ENCODE assay signal across 18 cellular contexts in the genomic region with DNA sequence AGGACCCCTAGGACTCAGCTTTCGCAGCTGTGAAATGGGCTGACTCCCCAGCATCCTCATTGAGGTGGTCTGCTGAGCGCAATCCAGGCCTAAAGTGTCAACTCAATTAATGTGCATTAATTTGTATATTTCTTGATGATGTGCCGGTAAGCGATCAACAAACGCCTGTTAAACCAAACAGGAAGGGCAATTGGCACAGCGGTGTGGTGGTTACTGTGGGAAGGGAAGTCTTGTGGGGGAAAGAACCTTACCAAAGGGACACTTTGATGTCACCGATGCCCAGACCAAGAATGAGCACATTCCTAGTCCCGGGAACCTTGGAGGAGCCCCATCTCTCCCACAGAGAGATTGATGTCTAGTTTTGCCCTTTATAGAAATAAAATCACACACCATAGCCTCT. TPM values are rescaled to one million over a fixed set of nuclear protein-coding genes. Genes with fewer than 3 reads are reported as not detected.
DNase-seq lines count a peak whose midpoint lies in the region; ATAC-seq and TF ChIP-seq lines count a peak whose summit lies in the region.
"Had no signal": no experiment of that assay in that cellular context is flagged by ENCODE, and none has a peak within 500 bp of the region (broad histone marks: within the 10 kb centered on the region; RNA-seq: fewer than 3 reads in every experiment).

No MANE protein-coding gene starts in this region.

- peaks cover 35% of the 10 kb centered on the region for H3K36me3 Mint-ChIP-seq in activated CD8-positive, alpha-beta memory T cell treated with anti-CD3 and anti-CD28 coated beads, Interleukin-2, amount 10 ng/mL, durations not matched to agents 7 days and 5 days
- peaks cover 45% of the 10 kb centered on the region for H3K36me3 Mint-ChIP-seq in T-helper 2 cell treated with Interferon-gamma antibody and Interleukin-4, amounts not matched to agents 5 μg/mL and 100 μg/mL, for 36 hours (ENCODE audit: low read depth)
- peaks cover 27% of the 10 kb centered on the region for H3K36me3 Mint-ChIP-seq in activated naive CD8-positive, alpha-beta T cell treated with anti-CD3 and anti-CD28 coated beads, Interleukin-2, amount 50 U/mL, for 24 hours (ENCODE audit: low read depth)
- peaks cover 38% of the 10 kb centered on the region for H3K36me3 Mint-ChIP-seq in stimulated activated memory B cell treated with anti-CD40 and anti-IgM and Interleukin-4, amounts not matched to agents 10 μg/mL and 1 μg/mL and 100 μg/mL, for 72 hours

- H3K4me3 Mint-ChIP-seq in activated CD8-positive, alpha-beta memory T cell treated with anti-CD3 and anti-CD28 coated beads, Interleukin-2, amount 10 ng/mL, durations not matched to agents 7 days and 5 days = peak overlapping the region; percentile 86
- H3K4me3 Mint-ChIP-seq in T-helper 2 cell treated with Interferon-gamma antibody and Interleukin-4, amounts not matched to agents 5 μg/mL and 100 μg/mL, for 36 hours = peak overlapping the region; percentile 94
- peak overlapping the region; percentile 89 for H3K4me3 Mint-ChIP-seq in activated naive CD8-positive, alpha-beta T cell treated with anti-CD3 and anti-CD28 coated beads, Interleukin-2, amount 50 U/mL, for 24 hours
- H3K4me3 Mint-ChIP-seq in stimulated activated memory B cell treated with anti-CD40 and anti-IgM and Interleukin-4, amounts not matched to agents 10 μg/mL and 1 μg/mL and 100 μg/mL, for 72 hours = peak overlapping the region; percentile 98

- H3K27me3 Mint-ChIP-seq in activated CD8-positive, alpha-beta memory T cell treated with anti-CD3 and anti-CD28 coated beads, Interleukin-2, amount 10 ng/mL, durations not matched to agents 7 days and 5 days = no peaks in the 10 kb centered on the region
- H3K27me3 Mint-ChIP-seq in T-helper 2 cell treated with Interferon-gamma antibody and Interleukin-4, amounts not matched to agents 5 μg/mL and 100 μg/mL, for 36 hours (ENCODE audit: low read depth) = no peaks in the 10 kb centered on the region
- no peaks in the 10 kb centered on the region for H3K27me3 Mint-ChIP-seq in activated naive CD8-positive, alpha-beta T cell treated with anti-CD3 and anti-CD28 coated beads, Interleukin-2, amount 50 U/mL, for 24 hours
- H3K27me3 Mint-ChIP-seq in stimulated activated memory B cell treated with anti-CD40 and anti-IgM and Interleukin-4, amounts not matched to agents 10 μg/mL and 1 μg/mL and 100 μg/mL, for 72 hours = no peaks in the 10 kb centered on the region

- H3K4me1 Mint-ChIP-seq in activated CD8-positive, alpha-beta memory T cell treated with anti-CD3 and anti-CD28 coated beads, Interleukin-2, amount 10 ng/mL, durations not matched to agents 7 days and 5 days = peaks cover 63% of the 10 kb centered on the region
- H3K4me1 Mint-ChIP-seq in T-helper 2 cell treated with Interferon-gamma antibody and Interleukin-4, amounts not matched to agents 5 μg/mL and 100 μg/mL, for 36 hours (ENCODE audit: low read depth) = peaks cover 49% of the 10 kb centered on the region
- H3K4me1 Mint-ChIP-seq in activated naive CD8-positive, alpha-beta T cell treated with anti-CD3 and anti-CD28 coated beads, Interleukin-2, amount 50 U/mL, for 24 hours = peaks cover 63% of the 10 kb centered on the region
- peaks cover 67% of the 10 kb centered on the region for H3K4me1 Mint-ChIP-seq in stimulated activated memory B cell treated with anti-CD40 and anti-IgM and Interleukin-4, amounts not matched to agents 10 μg/mL and 1 μg/mL and 100 μg/mL, for 72 hours

- H3K9me3 Mint-ChIP-seq in activated CD8-positive, alpha-beta memory T cell treated with anti-CD3 and anti-CD28 coated beads, Interleukin-2, amount 10 ng/mL, durations not matched to agents 7 days and 5 days (ENCODE audit: low read depth) = no peaks in the 10 kb centered on the region
- H3K9me3 Mint-ChIP-seq in T-helper 2 cell treated with Interferon-gamma antibody and Interleukin-4, amounts not matched to agents 5 μg/mL and 100 μg/mL, for 36 hours = no peaks in the 10 kb centered on the region
- no peaks in the 10 kb centered on the region for H3K9me3 Mint-ChIP-seq in activated naive CD8-positive, alpha-beta T cell treated with anti-CD3 and anti-CD28 coated beads, Interleukin-2, amount 50 U/mL, for 24 hours
- no peaks in the 10 kb centered on the region for H3K9me3 Mint-ChIP-seq in stimulated activated memory B cell treated with anti-CD40 and anti-IgM and Interleukin-4, amounts not matched to agents 10 μg/mL and 1 μg/mL and 100 μg/mL, for 72 hours

- CTCF ChIA-PET in activated CD8-positive, alpha-beta memory T cell treated with anti-CD3 and anti-CD28 coated beads, Interleukin-2, amount 10 ng/mL, durations not matched to agents 7 days and 5 days (lab: Charles Lee) = interaction anchor here (1.3 to 7.0 kb wide), 6 partner anchors 9 to 408 kb away, joined by 3 to 58 read pairs (median 4); a partner anchor contains a TSS

- no peak overlapping the region for H3K27ac ChIP-seq in coronary artery
- H3K27ac ChIP-seq: A549, cardiac muscle cell, epithelial cell of prostate, thyroid gland had no signal

- ATAC-seq in activated CD8-positive, alpha-beta memory T cell treated with anti-CD3 and anti-CD28 coated beads, Interleukin-2, amount 10 ng/mL, durations not matched to agents 7 days and 5 days = no peak
- ATAC-seq in activated naive CD8-positive, alpha-beta T cell treated with anti-CD3 and anti-CD28 coated beads, Interleukin-2, amount 50 U/mL, for 24 hours = no peak
- ATAC-seq in stimulated activated memory B cell treated with anti-CD40 and anti-IgM and Interleukin-4, amounts not matched to agents 10 μg/mL and 1 μg/mL and 100 μg/mL, for 72 hours = no peak
- ATAC-seq in HG03280 (IDR thresholded peaks at IDR 0.05; ENCODE audit: unreplicated experiment) = no peak
- ATAC-seq: A549, left cardiac atrium, sciatic nerve had no signal

- peak; percentile 79 for DNase-seq in activated CD8-positive, alpha-beta memory T cell treated with anti-CD3 and anti-CD28 coated beads, Interleukin-2, amount 10 ng/mL, durations not matched to agents 7 days and 5 days
- no peak for DNase-seq in activated CD8-positive, alpha-beta memory T cell treated with anti-CD3 and anti-CD28 coated beads for 24 hours
- no peak for DNase-seq in T-helper 2 cell treated with Interferon-gamma antibody and Interleukin-4, amounts not matched to agents 5 μg/mL and 100 μg/mL, for 36 hours (ENCODE audit: low spot score)
- DNase-seq in activated naive CD8-positive, alpha-beta T cell treated with anti-CD3 and anti-CD28 coated beads, Interleukin-2, amount 50 U/mL, for 24 hours = no peak
- DNase-seq in NCI-H526 treated with DMSO at 0.1 percent for 48 hours (lab: John Stamatoyannopoulos, UW) (no peak), coronary artery (ENCODE audit: low spot score) (no peak)
- DNase-seq: DMS 273 treated with DMSO at 0.1 percent for 48 hours, left cardiac atrium, NCI-H1092, NCI-H510A, RPMI8226, thyroid gland had no signal

- peak overlapping the region; percentile 95 for H3K27ac Mint-ChIP-seq in activated CD8-positive, alpha-beta memory T cell treated with anti-CD3 and anti-CD28 coated beads, Interleukin-2, amount 10 ng/mL, durations not matched to agents 7 days and 5 days
- peak overlapping the region; percentile 98 for H3K27ac Mint-ChIP-seq in T-helper 2 cell treated with Interferon-gamma antibody and Interleukin-4, amounts not matched to agents 5 μg/mL and 100 μg/mL, for 36 hours
- peak overlapping the region; percentile 96 for H3K27ac Mint-ChIP-seq in activated naive CD8-positive, alpha-beta T cell treated with anti-CD3 and anti-CD28 coated beads, Interleukin-2, amount 50 U/mL, for 24 hours
- peak overlapping the region; percentile 95 for H3K27ac Mint-ChIP-seq in stimulated activated memory B cell treated with anti-CD40 and anti-IgM and Interleukin-4, amounts not matched to agents 10 μg/mL and 1 μg/mL and 100 μg/mL, for 72 hours

- TF ChIP-seq CTCF in coronary artery (IDR thresholded peaks at IDR 0.05) = no peak

- no peak overlapping the region for H3K4me3 ChIP-seq in coronary artery
- H3K4me3 ChIP-seq: A549, cardiac muscle cell, thyroid gland had no signal

RNA-seq across cellular contexts. Expression of a gene that starts 1.6 kb away (rescaled TPM):
- 100 to 1,000 TPM; 137 to 146 TPM for total RNA-seq in activated CD8-positive, alpha-beta memory T cell treated with anti-CD3 and anti-CD28 coated beads, Interleukin-2, amount 10 ng/mL, durations not matched to agents 7 days and 5 days

RNA-seq across cellular contexts. Expression of a gene that starts 13.6 kb away (rescaled TPM):
- 1,000 to 10,000 TPM; 1,945 to 2,182 TPM for total RNA-seq in activated CD8-positive, alpha-beta memory T cell treated with anti-CD3 and anti-CD28 coated beads, Interleukin-2, amount 10 ng/mL, durations not matched to agents 7 days and 5 days

RNA-seq across cellular contexts. Expression of a gene that starts 24.8 kb away (rescaled TPM):
- total RNA-seq in activated CD8-positive, alpha-beta memory T cell treated with anti-CD3 and anti-CD28 coated beads, Interleukin-2, amount 10 ng/mL, durations not matched to agents 7 days and 5 days = 1 to 10 TPM; 1.7 to 2.2 TPM
- total RNA-seq: left cardiac atrium, sciatic nerve had no signal

RNA-seq across cellular contexts. Expression of a gene that starts 25.6 kb away (rescaled TPM):
- total RNA-seq in activated CD8-positive, alpha-beta memory T cell treated with anti-CD3 and anti-CD28 coated beads, Interleukin-2, amount 10 ng/mL, durations not matched to agents 7 days and 5 days = under 1 TPM; 0.59 to 0.73 TPM
- total RNA-seq: left cardiac atrium, sciatic nerve had no signal

RNA-seq across cellular contexts. Expression of a gene that starts 51.2 kb away (rescaled TPM):
- not detected for total RNA-seq in activated CD8-positive, alpha-beta memory T cell treated with anti-CD3 and anti-CD28 coated beads, Interleukin-2, amount 10 ng/mL, durations not matched to agents 7 days and 5 days
- total RNA-seq: cardiac muscle cell had no signal
